ENCODE assay signal across 12 cellular contexts in the genomic region with DNA sequence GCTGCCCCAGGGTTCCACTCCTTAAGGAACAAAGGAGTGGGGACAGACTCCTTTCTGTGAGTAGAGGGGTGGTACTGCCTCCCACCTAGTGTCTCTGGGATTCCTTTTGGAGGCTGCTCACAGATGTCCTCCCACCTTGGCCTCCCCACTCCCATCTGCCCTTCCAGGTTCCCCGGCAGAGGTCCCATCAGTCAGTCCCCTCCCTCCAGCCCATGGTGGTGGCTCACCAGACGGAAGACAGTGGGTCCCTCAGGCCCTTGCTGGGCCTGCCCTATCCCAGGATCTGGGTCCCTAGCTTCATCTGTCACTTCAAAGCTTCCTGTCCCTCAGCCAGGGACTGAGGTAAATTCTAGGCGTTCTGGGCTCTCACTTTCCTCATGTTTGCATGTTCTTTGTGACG.
"Had no signal": no experiment of that assay in that cellular context is flagged by ENCODE, and none has a peak within 500 bp of the region (broad histone marks: within the 10 kb centered on the region; RNA-seq: fewer than 3 reads in every experiment).

No MANE protein-coding gene starts in this region.

- H3K36me3 ChIP-seq: heart right ventricle, vagina had no signal

- H3K4me3 ChIP-seq: lung, vagina had no signal

- H3K36me3 Mint-ChIP-seq: naive B cell had no signal

- ATAC-seq: activated T-cell treated with anti-CD3 and anti-CD28 coated beads, Interleukin-2, amount 50 U/mL, for 72 hours; stimulated activated naive CD8-positive, alpha-beta T cell treated with anti-CD3 and anti-CD28 coated beads, Interleukin-15, amount 100 ng/mL, for 72 hours had no signal

- H3K27ac Mint-ChIP-seq: activated T-cell treated with anti-CD3 and anti-CD28 coated beads, Interleukin-2, amount 50 U/mL, for 72 hours had no signal

- H3K4me3 Mint-ChIP-seq: activated T-cell treated with anti-CD3 and anti-CD28 coated beads, Interleukin-2, amount 50 U/mL, for 72 hours; stimulated activated naive CD8-positive, alpha-beta T cell treated with anti-CD3 and anti-CD28 coated beads, Interleukin-15, amount 100 ng/mL, for 72 hours had no signal

- H3K9me3 ChIP-seq: heart right ventricle, vagina had no signal

- H3K27ac ChIP-seq: vagina had no signal

- DNase-seq: activated CD4-positive, alpha-beta T cell treated with anti-CD3 and anti-CD28 coated beads, Interleukin-2, amount 50 U/mL, for 4 hours; activated naive CD4-positive, alpha-beta T cell; activated T-cell treated with anti-CD3 and anti-CD28 coated beads, Interleukin-2, amount 50 U/mL, for 72 hours; foreskin melanocyte; heart right ventricle; naive B cell; nucleus accumbens; stimulated activated CD4-positive, alpha-beta T cell treated with anti-CD3 and anti-CD28 coated beads, Interleukin-2, amount 100 ng/mL, for 48 hours; stimulated activated naive CD8-positive, alpha-beta T cell treated with anti-CD3 and anti-CD28 coated beads, Interleukin-15, amount 100 ng/mL, for 72 hours; T-helper 2 cell had no signal

- H3K9me3 Mint-ChIP-seq: activated T-cell treated with anti-CD3 and anti-CD28 coated beads, Interleukin-2, amount 50 U/mL, for 72 hours; stimulated activated naive CD8-positive, alpha-beta T cell treated with anti-CD3 and anti-CD28 coated beads, Interleukin-15, amount 100 ng/mL, for 72 hours had no signal

- H3K27me3 Mint-ChIP-seq: naive B cell had no signal

- H3K27me3 ChIP-seq: heart right ventricle, vagina had no signal
